19 cellular contexts compared by ENCODE assay signal in the genomic region with DNA sequence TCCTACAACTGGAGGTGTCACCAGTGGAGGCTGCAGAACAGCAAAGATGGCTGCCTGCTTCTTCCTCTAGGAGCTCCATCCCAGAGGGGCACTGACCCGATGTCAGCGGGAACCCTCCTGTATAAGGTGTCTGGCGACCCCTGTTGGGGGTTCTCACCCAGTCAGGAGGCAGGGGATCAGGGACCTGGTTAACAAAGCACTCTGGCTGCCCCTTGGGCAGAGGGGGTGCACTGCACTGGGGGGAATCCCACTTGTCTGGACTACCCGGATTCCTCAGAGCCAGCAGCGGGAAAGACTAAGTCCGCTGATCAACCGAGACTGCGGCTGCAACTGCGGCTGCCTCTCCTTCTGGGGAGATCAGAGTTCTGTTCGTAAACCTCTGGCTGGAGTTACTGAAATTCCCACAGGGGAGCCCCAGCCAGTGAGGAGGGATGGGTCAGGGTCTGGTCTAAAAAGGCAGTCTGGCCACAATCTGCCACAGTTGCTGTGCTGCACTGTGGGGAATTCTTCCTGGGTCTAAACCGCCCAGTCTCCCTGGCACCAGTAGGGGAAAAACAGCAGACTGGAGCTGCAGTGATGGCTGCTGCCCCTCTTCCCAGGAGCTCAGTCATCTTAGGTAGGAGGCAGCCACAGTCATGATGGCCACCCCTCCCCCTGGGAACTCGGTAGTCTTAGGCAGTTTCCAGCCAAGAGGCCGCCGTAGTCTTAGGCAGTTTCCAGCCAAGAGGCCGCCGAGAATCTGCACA.
DNase-seq lines count a peak whose midpoint lies in the region; FAIRE-seq and TF ChIP-seq lines count a peak whose summit lies in the region.
"Had no signal": no experiment of that assay in that cellular context is flagged by ENCODE, and none has a peak within 500 bp of the region (broad histone marks: within the 10 kb centered on the region; RNA-seq: fewer than 3 reads in every experiment).

No MANE protein-coding gene starts in this region.

- H3K4me1 ChIP-seq in Karpas-422 (ENCODE audit: low read length) (no peaks in the 10 kb centered on the region; the same call in 1 of the 2 replicates), H1 (replicated peaks in 1 of 4; ENCODE audit: control insufficient read depth in 3 of 4, insufficient read depth in 4 of 4, low read length in 3 of 4) (no peaks in the 10 kb centered on the region), mesenchymal stem cell (ENCODE audit: control insufficient read depth, insufficient read depth, low read depth, low read length) (no peaks in the 10 kb centered on the region)

- H3K27ac ChIP-seq in Karpas-422 (ENCODE audit: low read length), result no peak overlapping the region
- no peak overlapping the region for H3K27ac ChIP-seq in H1 (ENCODE audit: low read depth, low read length)
- no peak overlapping the region for H3K27ac ChIP-seq in mesenchymal stem cell (ENCODE audit: low read length, poor library complexity, severe bottlenecking)
- H3K27ac ChIP-seq: C4-2B had no signal

- H3K9ac ChIP-seq in Karpas-422 (ENCODE audit: low read length) (no peak overlapping the region), H1 (replicated peaks in 1 of 4; ENCODE audit: extremely low read depth in 1 of 4, low read depth in 3 of 4, low read length in 3 of 4) (no peak overlapping the region), mesenchymal stem cell (ENCODE audit: low read length) (no peak overlapping the region)
- H3K9ac ChIP-seq: SK-N-SH had no signal

- POLR2A ChIA-PET in H1 (lab: Charles Lee; ENCODE audit: partially characterized antibody), result no interaction called here

- no peaks in the 10 kb centered on the region for H3K9me2 ChIP-seq in Karpas-422 (replicated peaks; ENCODE audit: insufficient read depth, low read length)
- H3K9me2 ChIP-seq: SK-N-SH had no signal

- peak; percentile 10 for DNase-seq in GM12865 (ENCODE audit: low read depth)
- DNase-seq in Karpas-422, result peak; percentile 60
- peak in 1 of 2 experiments; percentile 52 for DNase-seq in H1 (ENCODE audit: low read depth in 1 of 2, low spot score in 2 of 2)
- DNase-seq in urothelium cell line (ENCODE audit: low spot score), result no peak
- no peak for DNase-seq in mesenchymal stem cell
- DNase-seq in stimulated activated CD8-positive, alpha-beta memory T cell treated with anti-CD3 and anti-CD28 coated beads, Interleukin-4, amount 100 ng/mL, for 48 hours, result no peak
- no peak for DNase-seq in NCI-H2029 (lab: John Stamatoyannopoulos, UW)
- DNase-seq: ACHN, DMS 273 treated with DMSO at 0.1 percent for 48 hours, HCEC 1CT, NCI-H1092 treated with DMSO at 0.1 percent for 48 hours, NCI-H146, NCI-H2081, NCI-H82, SHP77 treated with DMSO at 0.1 percent for 48 hours, SK-N-SH, T-cell had no signal

- H2BK120ac ChIP-seq in H1 (replicated peaks; ENCODE audit: low read depth, low read length) (no peak overlapping the region), mesenchymal stem cell (ENCODE audit: low read depth, low read length) (no peak overlapping the region)

- no peak overlapping the region for H2AFZ ChIP-seq in Karpas-422 (ENCODE audit: low read length)
- no peak overlapping the region for H2AFZ ChIP-seq in H1 (ENCODE audit: low read length)
- no peak overlapping the region for H2AFZ ChIP-seq in mesenchymal stem cell (ENCODE audit: low read depth, low read length)

- 95% methylated on average over 12 of the region's 16 CpGs; no CpG with 5 or more reads in 1 of the 2 experiments for WGBS in H1 (ENCODE audit: extremely low coverage in 1 of 2, insufficient coverage in 1 of 2, insufficient read length in 1 of 2, insufficient replicate concordance in 2 of 2, low coverage in 1 of 2, low lambda C conversion rate in 2 of 2, missing lambda C conversion rate in 1 of 2), 2 experiments
- 98% methylated on average over 16 of the region's 16 CpGs for WGBS in mesenchymal stem cell

- H2AK5ac ChIP-seq in H1 (ENCODE audit: low read depth, low read length) (no peak overlapping the region), mesenchymal stem cell (ENCODE audit: low read length, severe bottlenecking) (no peak overlapping the region)

- CTCF ChIA-PET in H1 (lab: Charles Lee; ENCODE audit: partially characterized antibody), result interaction anchor here (0.9 to 4.0 kb wide), 4 partner anchors 9 to 125 kb away, joined by 3 to 17 read pairs (median 4); no protein-coding TSS in a partner anchor

- no peak overlapping the region for H3K4ac ChIP-seq in H1 (replicated peaks; ENCODE audit: insufficient read length, low read depth, low read length)
- no peak overlapping the region for H3K4ac ChIP-seq in mesenchymal stem cell (ENCODE audit: low read depth in 1 of 2, low read length in 2 of 2)

- no peak overlapping the region for H2BK12ac ChIP-seq in H1 (ENCODE audit: low read depth, low read length)
- no peak overlapping the region for H2BK12ac ChIP-seq in mesenchymal stem cell (ENCODE audit: low read length in 2 of 2)

- H3K36me3 ChIP-seq in Karpas-422 (ENCODE audit: insufficient read depth, low read length) (no peaks in the 10 kb centered on the region), H1 (ENCODE audit: control insufficient read depth in 2 of 4, insufficient read depth in 4 of 4, low read length in 3 of 4) (no peaks in the 10 kb centered on the region), mesenchymal stem cell (ENCODE audit: control insufficient read depth in 1 of 2, insufficient read depth in 2 of 2, low read depth in 1 of 2, low read length in 2 of 2) (peaks cover 10 to 11% of the 10 kb centered on the region in 2 experiments)

- H4K20me1 ChIP-seq in Karpas-422 (ENCODE audit: insufficient read depth, low read depth, low read length), result no peaks in the 10 kb centered on the region
- no peaks in the 10 kb centered on the region for H4K20me1 ChIP-seq in H1 (replicated peaks in 1 of 2; ENCODE audit: control insufficient read depth in 1 of 2, insufficient read depth in 2 of 2, low read length in 2 of 2)

- no peak overlapping the region for H4K5ac ChIP-seq in H1 (ENCODE audit: insufficient read length, low read depth, low read length)

- FAIRE-seq in H1 (lab: Jason Lieb, UNC) (no peak), urothelium cell line (lab: Jason Lieb, UNC) (peak; percentile 61)
- FAIRE-seq: HTR-8/SVneo had no signal

- H3K27me3 ChIP-seq in Karpas-422 (ENCODE audit: low read length) (no peaks in the 10 kb centered on the region), H1 (replicated peaks in 1 of 4; ENCODE audit: control insufficient read depth in 3 of 4, extremely low read depth in 1 of 4, insufficient read depth in 3 of 4, low read length in 3 of 4) (no peaks in the 10 kb centered on the region), mesenchymal stem cell (ENCODE audit: control insufficient read depth in 1 of 2, insufficient read depth in 1 of 2, low read length in 2 of 2) (no peaks in the 10 kb centered on the region)

- no peak overlapping the region for H3K14ac ChIP-seq in H1 (ENCODE audit: insufficient read length)
- no peak overlapping the region for H3K14ac ChIP-seq in mesenchymal stem cell (ENCODE audit: low read length in 2 of 2)

- no peak for TF ChIP-seq POLR2A in H1 (IDR thresholded peaks at IDR 0.05; ENCODE audit: control extremely low read depth in 1 of 2, low read depth in 2 of 2, low read length in 2 of 2)

- H3K79me1 ChIP-seq in H1 (ENCODE audit: low read depth, low read length), result no peaks in the 10 kb centered on the region
- peaks cover 16% of the 10 kb centered on the region for H3K79me1 ChIP-seq in mesenchymal stem cell (replicated peaks; ENCODE audit: low read length, poor library complexity, severe bottlenecking)

- H3K56ac ChIP-seq in H1 (replicated peaks; ENCODE audit: insufficient read length, low read depth, low read length), result no peak overlapping the region

- H3K23me2 ChIP-seq in H1 (ENCODE audit: low read depth, low read length), result no peaks in the 10 kb centered on the region

- no peak overlapping the region for H2BK5ac ChIP-seq in H1 (ENCODE audit: low read depth, low read length)
- H2BK5ac ChIP-seq in mesenchymal stem cell (ENCODE audit: low read depth, low read length, poor library complexity, severe bottlenecking), result no peak overlapping the region

- H3K79me2 ChIP-seq in Karpas-422 (ENCODE audit: low read length), result no peaks in the 10 kb centered on the region
- no peaks in the 10 kb centered on the region for H3K79me2 ChIP-seq in H1 (ENCODE audit: control insufficient read depth in 1 of 2, insufficient read depth in 2 of 2, low read length in 2 of 2)

- H3K18ac ChIP-seq in H1 (ENCODE audit: extremely low read depth, low read length) (no peak overlapping the region; the same call in 1 of the 2 replicates), mesenchymal stem cell (ENCODE audit: low read depth in 1 of 2, low read length in 2 of 2) (no peak overlapping the region)

- H3K23ac ChIP-seq in H1 (ENCODE audit: insufficient read length), result no peak overlapping the region
- H3K23ac ChIP-seq in mesenchymal stem cell (ENCODE audit: low read length in 2 of 2), result no peak overlapping the region

- H3K4me2 ChIP-seq in Karpas-422 (ENCODE audit: low read depth, low read length, poor library complexity, severe bottlenecking) (no peak overlapping the region), H1 (ENCODE audit: insufficient read depth in 1 of 2, low read depth in 2 of 2, low read length in 2 of 2) (no peak overlapping the region), mesenchymal stem cell (ENCODE audit: low read length, poor library complexity, severe bottlenecking) (no peak overlapping the region)
- H3K4me2 ChIP-seq: SK-N-SH had no signal

- no peaks in the 10 kb centered on the region for H3K9me3 ChIP-seq in Karpas-422 (ENCODE audit: low read length)
- H3K9me3 ChIP-seq in H1 (ENCODE audit: insufficient read depth in 2 of 2, low read depth in 1 of 2, low read length in 1 of 2), result peaks cover 0 to 3% of the 10 kb centered on the region in 2 experiments; a peak in 1 of 4 replicates
- peaks cover 14% of the 10 kb centered on the region for H3K9me3 ChIP-seq in mesenchymal stem cell (ENCODE audit: control insufficient read depth, low read length)

- TF ChIP-seq EP300 in H1 (IDR thresholded peaks at IDR 0.05; ENCODE audit: borderline replicate concordance in 1 of 2, low read depth in 2 of 2, low read length in 2 of 2), result no peak

- H4K91ac ChIP-seq in H1 (replicated peaks; ENCODE audit: insufficient read length, low read length) (no peak overlapping the region), mesenchymal stem cell (ENCODE audit: low read length) (no peak overlapping the region)

- H4K8ac ChIP-seq in H1 (ENCODE audit: extremely low read depth, insufficient read depth, low read length), result no peak overlapping the region
- H4K8ac ChIP-seq in mesenchymal stem cell (ENCODE audit: low read length), result no peak overlapping the region

- no peak overlapping the region for H3K4me3 ChIP-seq in GM12865 (ENCODE audit: low read depth, low read length)
- H3K4me3 ChIP-seq in Karpas-422 (ENCODE audit: low read length), result no peak overlapping the region
- no peak overlapping the region for H3K4me3 ChIP-seq in H1 (ENCODE audit: extremely low read depth in 1 of 4, insufficient read depth in 2 of 4, low read depth in 3 of 4, low read length in 4 of 4)
- H3K4me3 ChIP-seq in mesenchymal stem cell (ENCODE audit: insufficient read depth in 1 of 2, low read depth in 1 of 2, low read length in 2 of 2), result no peak overlapping the region

- H2BK15ac ChIP-seq in H1 (ENCODE audit: low read length) (no peak overlapping the region), mesenchymal stem cell (ENCODE audit: low read depth, poor library complexity, severe bottlenecking) (no peak overlapping the region)

- H2BK20ac ChIP-seq in H1 (ENCODE audit: low read length), result no peak overlapping the region

- no peak for TF ChIP-seq CTCF in GM12865 (IDR thresholded peaks at IDR 0.05; ENCODE audit: insufficient read depth, low read depth, low read length, missing control alignments)
- peak; percentile 18 to 40 (median 23) for TF ChIP-seq CTCF in H1 (IDR thresholded peaks at IDR 0.05; ENCODE audit: control extremely low read depth in 1 of 3, insufficient read depth in 1 of 3, low read depth in 1 of 3, low read length in 3 of 3)

- peak; percentile 38 to 58 for TF ChIP-seq RAD21 in H1 (IDR thresholded peaks at IDR 0.05 in 1 of 2, conservative IDR thresholded peaks at IDR 0.05 in 1 of 2; ENCODE audit: low read depth in 2 of 2, low read length in 2 of 2)

Comparison
In these comparisons a context has a peak if more than half of its experiments do, and no peak if none do; other contexts are left out.
1. DNase-seq: peak in GM12865 (single experiment) and Karpas-422 (single experiment); none in urothelium cell line (single experiment), mesenchymal stem cell (single experiment), stimulated activated CD8-positive, alpha-beta memory T cell treated with anti-CD3 and anti-CD28 coated beads, Interleukin-4, amount 100 ng/mL, for 48 hours (single experiment) and NCI-H2029 (single experiment).